In the genomic region with DNA sequence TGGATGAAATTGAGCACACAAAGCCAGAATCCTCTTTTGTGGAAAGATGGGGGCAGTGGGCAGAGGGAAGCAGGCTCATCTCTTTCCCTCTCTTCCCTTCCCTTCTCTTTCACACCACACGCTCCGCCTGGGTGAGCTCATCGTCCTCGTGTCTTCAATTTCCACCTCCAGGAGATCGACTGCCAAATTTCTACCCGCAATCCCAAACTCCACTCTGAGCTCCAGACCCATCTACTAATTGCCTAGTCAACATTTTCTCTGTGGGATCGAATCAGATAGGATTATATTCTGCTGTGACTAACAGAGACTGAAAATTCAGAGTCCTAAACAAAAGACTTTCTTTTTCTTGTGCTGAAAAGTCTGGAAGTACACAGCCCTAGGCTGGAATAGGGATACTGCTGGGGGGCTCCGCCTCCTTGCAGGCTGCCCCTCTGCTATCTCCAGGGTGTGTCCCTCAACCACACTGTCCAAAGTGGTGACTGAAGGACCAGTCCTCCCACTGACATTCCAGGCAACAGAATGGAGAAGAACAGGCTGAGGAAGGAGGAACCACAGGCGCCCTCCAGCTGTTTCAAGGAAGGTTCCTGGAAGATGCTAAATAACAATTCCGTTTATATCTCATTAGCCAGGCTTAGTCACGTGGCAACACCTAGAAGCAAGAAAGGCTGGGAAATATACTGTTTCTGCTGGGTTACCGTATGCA, we compare ENCODE assay signal across 8 cellular contexts. TPM values are rescaled to one million over a fixed set of nuclear protein-coding genes. Genes with fewer than 3 reads are reported as not detected.
DNase-seq lines count a peak whose midpoint lies in the region; TF ChIP-seq lines count a peak whose summit lies in the region.
"Had no signal": no experiment of that assay in that cellular context is flagged by ENCODE, and none has a peak within 500 bp of the region (broad histone marks: within the 10 kb centered on the region; RNA-seq: fewer than 3 reads in every experiment).

No MANE protein-coding gene starts in this region.

- CTCF ChIA-PET in Calu3 (lab: Charles Lee): interaction anchor here (0.6 kb wide), 1 partner anchor 16 kb away, joined by 3 read pairs; no protein-coding TSS in a partner anchor

- H3K9me3 Mint-ChIP-seq in Calu3 (ENCODE audit: low read depth, unreplicated experiment): no peaks in the 10 kb centered on the region

- no peaks in the 10 kb centered on the region for H4K20me1 ChIP-seq in Loucy (ENCODE audit: insufficient read depth, low read length, poor library complexity, severe bottlenecking)

- no peak overlapping the region for H3K4me3 Mint-ChIP-seq in Calu3 (ENCODE audit: low read depth, unreplicated experiment)

- no peaks in the 10 kb centered on the region for H3K79me2 ChIP-seq in Loucy (ENCODE audit: insufficient read depth, low read length)

- TF ChIP-seq CTCF in Loucy (conservative IDR thresholded peaks at IDR 0.05; ENCODE audit: low read length) (no peak), foreskin fibroblast (IDR thresholded peaks at IDR 0.05; ENCODE audit: low read depth, low read length) (peak; percentile 4), Calu3 (IDR thresholded peaks at IDR 0.05; ENCODE audit: unreplicated experiment) (no peak)

- H3K4me1 Mint-ChIP-seq in Calu3 (ENCODE audit: low read depth, unreplicated experiment): no peaks in the 10 kb centered on the region

- H3K9me3 ChIP-seq in Loucy (ENCODE audit: insufficient read depth, low read depth, low read length): no peaks in the 10 kb centered on the region
- H3K9me3 ChIP-seq in subcutaneous abdominal adipose tissue (ENCODE audit: control insufficient read depth in 5 of 5, low read length in 5 of 5): no peaks in the 10 kb centered on the region

- intact Hi-C loops in Calu3 (cut with micrococcal nuclease; ENCODE audit: unreplicated experiment): no loop called here

- H3K9ac ChIP-seq in Loucy (ENCODE audit: low read depth, low read length, poor library complexity, severe bottlenecking) (no peak overlapping the region), subcutaneous abdominal adipose tissue (ENCODE audit: low read length in 5 of 5) (peak overlapping the region in 2 of 5 donors; percentile 19 to 38)

- H3K27me3 ChIP-seq in Loucy (ENCODE audit: insufficient read depth, low read length, poor library complexity, severe bottlenecking): no peaks in the 10 kb centered on the region
- peaks cover 8 to 17% (median 10%) of the 10 kb centered on the region in 5 donors for H3K27me3 ChIP-seq in subcutaneous abdominal adipose tissue (ENCODE audit: control insufficient read depth in 5 of 5, insufficient read depth in 4 of 5, low read length in 5 of 5)

- BruUV-seq in Calu3 (replicated peaks; lab: Mats Ljungman, UMichigan): no TSS peak

- no peak overlapping the region for H3K27ac Mint-ChIP-seq in Calu3 (ENCODE audit: unreplicated experiment)

- H3K36me3 Mint-ChIP-seq in Calu3 (ENCODE audit: insufficient read depth, unreplicated experiment): no peaks in the 10 kb centered on the region

- no peaks in the 10 kb centered on the region for H3F3A ChIP-seq in Loucy (ENCODE audit: low read depth)

- H3K4me3 ChIP-seq in Loucy (ENCODE audit: low read length, poor library complexity, severe bottlenecking): no peak overlapping the region
- H3K4me3 ChIP-seq in foreskin fibroblast (ENCODE audit: low read depth in 1 of 2, low read length in 2 of 2): peak overlapping the region; percentile 35 to 48
- peak overlapping the region in 3 of 5 donors; percentile 10 to 35 (median 27) for H3K4me3 ChIP-seq in subcutaneous abdominal adipose tissue (ENCODE audit: low read depth in 1 of 5, low read length in 5 of 5)

- H3K27me3 Mint-ChIP-seq in Calu3 (ENCODE audit: unreplicated experiment): peaks cover 64% of the 10 kb centered on the region

- no peaks in the 10 kb centered on the region for H3K9me2 ChIP-seq in Loucy (replicated peaks; ENCODE audit: low read depth, low read length)

- H3K36me3 ChIP-seq in Loucy (ENCODE audit: insufficient read depth, low read length) (no peaks in the 10 kb centered on the region), subcutaneous abdominal adipose tissue (ENCODE audit: control insufficient read depth in 5 of 5, insufficient read depth in 5 of 5, low read length in 5 of 5) (no peaks in the 10 kb centered on the region)

- H3K4me1 ChIP-seq in Loucy (ENCODE audit: insufficient read depth, low read length, poor library complexity, severe bottlenecking) (peaks cover 3% of the 10 kb centered on the region), subcutaneous abdominal adipose tissue (ENCODE audit: control insufficient read depth in 5 of 5, insufficient read depth in 5 of 5, low read length in 5 of 5) (peaks cover 5 to 55% (median 38%) of the 10 kb centered on the region in 5 donors)

- no peak overlapping the region for H3K4me2 ChIP-seq in Loucy (ENCODE audit: low read depth, low read length, poor library complexity, severe bottlenecking)

- DNase-seq in foreskin fibroblast (peak; percentile 56 to 78), activated gamma-delta T cell treated with Interleukin-2 at 50 U/mL for 16 hours (no peak), Calu3 (no peak), AML-193 (lab: John Stamatoyannopoulos, UW) (no peak)
- DNase-seq: RPMI8226 had no signal

- H2AFZ ChIP-seq in Loucy (ENCODE audit: low read length): peak overlapping the region; percentile 56; the same call in 1 of the 2 replicates

- peak overlapping the region; percentile 65 for H3K27ac ChIP-seq in subcutaneous abdominal adipose tissue (ENCODE audit: low read depth, low read length)
- H3K27ac ChIP-seq: HL-60 had no signal

RNA-seq across cellular contexts. Expression of gene HSPA12B, which starts 5.0 kb away (rescaled TPM):
- not detected in 2 replicates for total RNA-seq in Calu3 (2022)

RNA-seq across cellular contexts. Expression of gene SIGLEC1, which starts 15.1 kb away (rescaled TPM):
- not detected in 2 replicates for total RNA-seq in Calu3 (2022)

RNA-seq across cellular contexts. Expression of gene ADISSP, which starts 40.1 kb away (rescaled TPM):
- 27.3 and 29.0 TPM in 2 replicates for total RNA-seq in Calu3 (2022)

RNA-seq across cellular contexts. Expression of gene ADAM33, which starts 45.7 kb away (rescaled TPM):
- total RNA-seq in Calu3 (2022): not detected in 2 replicates

RNA-seq across cellular contexts. Expression of gene SPEF1, which starts 53.8 kb away (rescaled TPM):
- 0.28 TPM in 1 of 2 replicates, not detected in the other for total RNA-seq in Calu3 (2022)

Comparison
In these comparisons a context has a peak if more than half of its experiments do, and no peak if none do; other contexts are left out.
1. DNase-seq: peak in foreskin fibroblast (2 of 2); none in activated gamma-delta T cell treated with Interleukin-2 at 50 U/mL for 16 hours (single experiment), Calu3 (single experiment) and AML-193 (0 of 2).